In genomic region chr16:65327346-65327745, GRCh38 we compare ENCODE assay signal across 37 cellular contexts.
"Had no signal": no experiment of that assay in that cellular context is flagged by ENCODE, and none has a peak within 500 bp of the region (broad histone marks: within the 10 kb centered on the region; RNA-seq: fewer than 3 reads in every experiment).

No MANE protein-coding gene starts in this region.

- H3K4me3 Mint-ChIP-seq: activated B cell treated with CpG ODN at 0.5 μM for 24 hours; activated CD4-positive, alpha-beta memory T cell treated with anti-CD3 and anti-CD28 coated beads for 36 hours; activated CD4-positive, alpha-beta T cell treated with anti-CD3 and anti-CD28 coated beads, Interleukin-2, amount 10 ng/mL, durations not matched to agents 24 days and 14 days; activated CD8-positive, alpha-beta T cell treated with anti-CD3 and anti-CD28 coated beads for 36 hours; activated naive CD4-positive, alpha-beta T cell treated with anti-CD3 and anti-CD28 coated beads for 36 hours; activated naive CD8-positive, alpha-beta T cell treated with anti-CD3 and anti-CD28 coated beads for 36 hours; activated T-cell treated with anti-CD3 and anti-CD28 coated beads, Interleukin-2, amount 50 U/mL, for 4 hours; activated T-cell treated with anti-CD3 and anti-CD28 coated beads, Interleukin-2, amount 50 U/mL, for 72 hours; activated T-helper 1 cell treated with anti-CD3 and anti-CD28 coated beads, Interleukin-12 subunit alpha, Interleukin-12 subunit beta, Interleukin-2, Interleukin-4 antibody, amounts not matched to agents 30 ng/mL and 10 ng/mL and 1 ng/mL, durations not matched to agents 14 hours and 24 hours and 36 hours; activated T-helper 17 cell treated with anti-CD3 and anti-CD28 coated beads, Interleukin-2, amount 50 U/mL, for 72 hours; T-helper 1 cell treated with Interleukin-12 subunit alpha and Interleukin-12 subunit beta and Interleukin-4 antibody, amounts not matched to agents 30 μg/mL and 1 μg/mL, for 36 hours; T-helper 2 cell treated with Interferon-gamma antibody and Interleukin-4, amounts not matched to agents 5 μg/mL and 100 μg/mL, for 36 hours had no signal

- H3K9me3 ChIP-seq: adrenal gland, body of pancreas, breast epithelium had no signal

- DNase-seq: activated B cell treated with CpG ODN at 0.5 μM for 24 hours; activated CD4-positive, alpha-beta memory T cell treated with anti-CD3 and anti-CD28 coated beads for 36 hours; activated CD4-positive, alpha-beta T cell treated with anti-CD3 and anti-CD28 coated beads for 4 hours; activated CD4-positive, alpha-beta T cell treated with anti-CD3 and anti-CD28 coated beads, Interleukin-2, amount 10 ng/mL, durations not matched to agents 24 days and 14 days; activated CD4-positive, alpha-beta T cell treated with anti-CD3 and anti-CD28 coated beads, Interleukin-2, amount 50 U/mL, for 1 hour; activated CD4-positive, alpha-beta T cell treated with anti-CD3 and anti-CD28 coated beads, Interleukin-2, amount 50 U/mL, for 4 hours; activated CD4-positive, CD25-positive, alpha-beta regulatory T cell treated with anti-CD3 and anti-CD28 coated beads, Interleukin-2, amount 50 U/mL, for 72 hours; activated CD8-positive, alpha-beta memory T cell treated with anti-CD3 and anti-CD28 coated beads, Interleukin-2, amount 50 U/mL, for 4 hours; activated CD8-positive, alpha-beta T cell treated with anti-CD3 and anti-CD28 coated beads for 36 hours; activated effector memory CD4-positive, alpha-beta T cell treated with anti-CD3 and anti-CD28 coated beads, Interleukin-2, amount 50 U/mL, for 16 hours; activated gamma-delta T cell treated with Interleukin-2 at 50 U/mL for 16 hours; activated naive CD4-positive, alpha-beta T cell; activated naive CD4-positive, alpha-beta T cell treated with anti-CD3 and anti-CD28 coated beads for 36 hours; activated naive CD4-positive, alpha-beta T cell treated with anti-CD3 and anti-CD28 coated beads, Interleukin-2, amount 50 U/mL, for 16 hours; activated naive CD8-positive, alpha-beta T cell treated with anti-CD3 and anti-CD28 coated beads for 36 hours; activated T-cell treated with anti-CD3 and anti-CD28 coated beads for 4 hours; activated T-cell treated with anti-CD3 and anti-CD28 coated beads, Interleukin-2, amount 50 U/mL, for 1 hour; activated T-cell treated with anti-CD3 and anti-CD28 coated beads, Interleukin-2, amount 50 U/mL, for 4 hours; activated T-cell treated with anti-CD3 and anti-CD28 coated beads, Interleukin-2, amount 50 U/mL, for 72 hours; adrenal gland; amniotic stem cell; aorta; body of pancreas; brain microvascular endothelial cell; central memory CD4-positive, alpha-beta T cell; T-helper 1 cell; T-helper 2 cell; T-helper 9 cell had no signal

- H3K36me3 Mint-ChIP-seq: activated CD4-positive, alpha-beta memory T cell treated with anti-CD3 and anti-CD28 coated beads for 36 hours; activated naive CD4-positive, alpha-beta T cell treated with anti-CD3 and anti-CD28 coated beads, Interleukin-2, amount 50 U/mL, for 72 hours; activated naive CD8-positive, alpha-beta T cell treated with anti-CD3 and anti-CD28 coated beads for 36 hours had no signal

- H3K27me3 ChIP-seq: adrenal gland, body of pancreas, brain microvascular endothelial cell, breast epithelium had no signal

- H3K4me1 Mint-ChIP-seq: activated B cell treated with CpG ODN at 0.5 μM for 24 hours; activated CD4-positive, alpha-beta T cell treated with anti-CD3 and anti-CD28 coated beads, Interleukin-2, amount 10 ng/mL, durations not matched to agents 24 days and 14 days; activated naive CD8-positive, alpha-beta T cell treated with anti-CD3 and anti-CD28 coated beads for 36 hours; activated T-helper 17 cell treated with anti-CD3 and anti-CD28 coated beads, Interleukin-2, amount 50 U/mL, for 72 hours had no signal

- H3K4me1 ChIP-seq: adrenal gland, body of pancreas, breast epithelium had no signal

- H3K4me3 ChIP-seq: adrenal gland, body of pancreas, breast epithelium had no signal

- H3K27ac Mint-ChIP-seq: activated B cell treated with CpG ODN at 0.5 μM for 24 hours; activated CD4-positive, alpha-beta memory T cell treated with anti-CD3 and anti-CD28 coated beads for 36 hours; activated CD4-positive, alpha-beta T cell treated with anti-CD3 and anti-CD28 coated beads, Interleukin-2, amount 10 ng/mL, durations not matched to agents 24 days and 14 days; activated CD8-positive, alpha-beta T cell treated with anti-CD3 and anti-CD28 coated beads for 36 hours; activated naive CD4-positive, alpha-beta T cell treated with anti-CD3 and anti-CD28 coated beads for 36 hours; activated naive CD4-positive, alpha-beta T cell treated with anti-CD3 and anti-CD28 coated beads, Interleukin-2, amount 50 U/mL, for 72 hours; activated naive CD8-positive, alpha-beta T cell treated with anti-CD3 and anti-CD28 coated beads for 36 hours; activated T-cell treated with anti-CD3 and anti-CD28 coated beads, Interleukin-2, amount 50 U/mL, for 72 hours; activated T-helper 1 cell treated with anti-CD3 and anti-CD28 coated beads, Interleukin-12 subunit alpha, Interleukin-12 subunit beta, Interleukin-2, Interleukin-4 antibody, amounts not matched to agents 30 ng/mL and 10 ng/mL and 1 ng/mL, durations not matched to agents 14 hours and 24 hours and 36 hours; activated T-helper 17 cell treated with anti-CD3 and anti-CD28 coated beads, Interleukin-2, amount 50 U/mL, for 72 hours; T-helper 1 cell treated with Interleukin-12 subunit alpha and Interleukin-12 subunit beta and Interleukin-4 antibody, amounts not matched to agents 30 μg/mL and 1 μg/mL, for 36 hours; T-helper 2 cell treated with Interferon-gamma antibody and Interleukin-4, amounts not matched to agents 5 μg/mL and 100 μg/mL, for 36 hours had no signal

- H3K9me3 Mint-ChIP-seq: activated CD4-positive, alpha-beta T cell treated with anti-CD3 and anti-CD28 coated beads, Interleukin-2, amount 10 ng/mL, durations not matched to agents 24 days and 14 days; activated T-cell treated with anti-CD3 and anti-CD28 coated beads, Interleukin-2, amount 50 U/mL, for 4 hours; activated T-helper 1 cell treated with anti-CD3 and anti-CD28 coated beads, Interleukin-12 subunit alpha, Interleukin-12 subunit beta, Interleukin-2, Interleukin-4 antibody, amounts not matched to agents 30 ng/mL and 10 ng/mL and 1 ng/mL, durations not matched to agents 14 hours and 24 hours and 36 hours had no signal

- FAIRE-seq: astrocyte, TTC549 had no signal

- ATAC-seq: activated CD8-positive, alpha-beta T cell treated with anti-CD3 and anti-CD28 coated beads for 36 hours; activated naive CD4-positive, alpha-beta T cell treated with anti-CD3 and anti-CD28 coated beads, Interleukin-2, amount 50 U/mL, for 72 hours; activated T-cell treated with anti-CD3 and anti-CD28 coated beads, Interleukin-2, amount 50 U/mL, for 4 hours; activated T-cell treated with anti-CD3 and anti-CD28 coated beads, Interleukin-2, amount 50 U/mL, for 72 hours; activated T-helper 17 cell treated with anti-CD3 and anti-CD28 coated beads, Interleukin-2, amount 50 U/mL, for 72 hours; body of pancreas had no signal

- H3K27me3 Mint-ChIP-seq: activated B cell treated with CpG ODN at 0.5 μM for 24 hours; activated CD4-positive, alpha-beta memory T cell treated with anti-CD3 and anti-CD28 coated beads for 36 hours; activated CD4-positive, alpha-beta T cell treated with anti-CD3 and anti-CD28 coated beads, Interleukin-2, amount 10 ng/mL, durations not matched to agents 24 days and 14 days; activated CD8-positive, alpha-beta T cell treated with anti-CD3 and anti-CD28 coated beads for 36 hours; activated naive CD8-positive, alpha-beta T cell treated with anti-CD3 and anti-CD28 coated beads for 36 hours; activated T-helper 17 cell treated with anti-CD3 and anti-CD28 coated beads, Interleukin-2, amount 50 U/mL, for 72 hours had no signal

- H3K36me3 ChIP-seq: adrenal gland, brain microvascular endothelial cell, breast epithelium had no signal

- H3K27ac ChIP-seq: adrenal gland, body of pancreas, brain microvascular endothelial cell, breast epithelium, VCaP had no signal
